In genomic region chr12:5059358-5059757, GRCh38 we compare ENCODE assay signal across 24 cellular contexts. TPM values are rescaled to one million over a fixed set of nuclear protein-coding genes. Genes with fewer than 3 reads are reported as not detected.
DNase-seq lines count a peak whose midpoint lies in the region; ATAC-seq, FAIRE-seq and TF ChIP-seq lines count a peak whose summit lies in the region.
"Had no signal": no experiment of that assay in that cellular context is flagged by ENCODE, and none has a peak within 500 bp of the region (broad histone marks: within the 10 kb centered on the region; RNA-seq: fewer than 3 reads in every experiment).

No MANE protein-coding gene starts in this region.

- FAIRE-seq in small intestine (lab: Jason Lieb, UNC) = no peak
- FAIRE-seq: H1 had no signal

- H3F3A ChIP-seq in neural cell (ENCODE audit: insufficient read depth, low read length, poor library complexity, severe bottlenecking) = peaks cover 10% of the 10 kb centered on the region

- no peak for TF ChIP-seq RAD21 in neural cell (conservative IDR thresholded peaks at IDR 0.05)

- POLR2A ChIA-PET in HEK293T (lab: Yijun Ruan, JAX) = no interaction called here

- H3K4me1 ChIP-seq in small intestine (ENCODE audit: control insufficient read depth in 2 of 2, insufficient read depth in 1 of 2, low read depth in 1 of 2, low read length in 1 of 2) = no peaks in the 10 kb centered on the region

- H3K27ac ChIP-seq in coronary artery (peak overlapping the region; percentile 75 to 85), neural cell (ENCODE audit: low read length) (peak overlapping the region; percentile 71), small intestine (ENCODE audit: low read depth in 1 of 2, low read length in 1 of 2) (no peak overlapping the region)
- H3K27ac ChIP-seq: 22Rv1; BLaER1 treated with 17β-estradiol and CSF1 and Interleukin-3, amounts not matched to agents 10 nM and 100 nM; neural progenitor cell had no signal

- H3K4me3 ChIP-seq in coronary artery (no peak overlapping the region), neural cell (ENCODE audit: low read length) (peak overlapping the region; percentile 19), small intestine (ENCODE audit: low read depth in 1 of 2, low read length in 2 of 2) (no peak overlapping the region)
- H3K4me3 ChIP-seq: BLaER1 treated with 17β-estradiol and CSF1 and Interleukin-3, amounts not matched to agents 10 nM and 100 nM; neural progenitor cell had no signal

- H4K20me1 ChIP-seq in neural cell (ENCODE audit: insufficient read depth) = no peaks in the 10 kb centered on the region
- H4K20me1 ChIP-seq: BLaER1 treated with 17β-estradiol and CSF1 and Interleukin-3, amounts not matched to agents 10 nM and 100 nM had no signal

- no peak for TF ChIP-seq CTCF in coronary artery (IDR thresholded peaks at IDR 0.05)
- no peak for TF ChIP-seq CTCF in neural cell (IDR thresholded peaks at IDR 0.05; ENCODE audit: poor library complexity, severe bottlenecking)

- CTCF ChIA-PET in HEK293T (lab: Yijun Ruan, JAX) = interaction anchor here (1.6 kb wide), 1 partner anchor 202 kb away, joined by 4 read pairs; no protein-coding TSS in a partner anchor

- H3K36me3 ChIP-seq in neural cell (ENCODE audit: insufficient read depth, low read length) (no peaks in the 10 kb centered on the region), small intestine (ENCODE audit: control insufficient read depth in 2 of 2, insufficient read depth in 2 of 2, low read length in 2 of 2) (no peaks in the 10 kb centered on the region)
- H3K36me3 ChIP-seq: BLaER1 treated with 17β-estradiol and CSF1 and Interleukin-3, amounts not matched to agents 10 nM and 100 nM; neural progenitor cell had no signal

- no peaks in the 10 kb centered on the region for H3K9me2 ChIP-seq in neural cell (ENCODE audit: insufficient read depth, low read length)

- no peak overlapping the region for H2AFZ ChIP-seq in neural cell (ENCODE audit: low read depth, low read length)
- H2AFZ ChIP-seq: neural progenitor cell had no signal

- 58 to 71% (median 58%) methylated on average over 6 of the region's 6 CpGs for WGBS in small intestine, 3 donors

- H3K9me3 ChIP-seq in neural cell (ENCODE audit: low read length) = no peaks in the 10 kb centered on the region
- no peaks in the 10 kb centered on the region for H3K9me3 ChIP-seq in small intestine (ENCODE audit: control insufficient read depth, low read depth)
- H3K9me3 ChIP-seq: BLaER1 treated with 17β-estradiol and CSF1 and Interleukin-3, amounts not matched to agents 10 nM and 100 nM had no signal

- intact Hi-C loops in Right ventricle myocardium inferior (cut with DNase I) = loop anchor here (2.0 kb wide), 1 partner anchor 19 kb away; no protein-coding TSS in a partner anchor
- intact Hi-C loops in cardiac septum (cut with DNase I) = no loop called here

- peak; percentile 100 for TF ChIP-seq EP300 in neural cell (conservative IDR thresholded peaks at IDR 0.05; ENCODE audit: poor library complexity, severe bottlenecking)

- ATAC-seq in Right ventricle myocardium inferior (peak; percentile 78), GM21619 (IDR thresholded peaks at IDR 0.05; ENCODE audit: unreplicated experiment) (no peak)
- ATAC-seq: activated naive CD4-positive, alpha-beta T cell treated with anti-CD3 and anti-CD28 coated beads, Interleukin-2, amount 50 U/mL, for 72 hours; T-cell had no signal

- H3K79me2 ChIP-seq in neural cell (replicated peaks; ENCODE audit: insufficient read depth, low read length) = no peaks in the 10 kb centered on the region

- no peaks in the 10 kb centered on the region for H3K27me3 ChIP-seq in neural cell (ENCODE audit: insufficient read depth, low read depth, low read length)
- H3K27me3 ChIP-seq in small intestine (ENCODE audit: control insufficient read depth in 2 of 2, insufficient read depth in 2 of 2, low read length in 2 of 2) = no peaks in the 10 kb centered on the region
- H3K27me3 ChIP-seq: BLaER1 treated with 17β-estradiol and CSF1 and Interleukin-3, amounts not matched to agents 10 nM and 100 nM; neural progenitor cell had no signal

- no peak overlapping the region for H3K4me2 ChIP-seq in neural cell (ENCODE audit: low read length)
- H3K4me2 ChIP-seq: BLaER1 treated with 17β-estradiol and CSF1 and Interleukin-3, amounts not matched to agents 10 nM and 100 nM; neural progenitor cell had no signal

- H3K9ac ChIP-seq in neural cell (ENCODE audit: low read length) = peak overlapping the region; percentile 40
- H3K9ac ChIP-seq: BLaER1 treated with 17β-estradiol and CSF1 and Interleukin-3, amounts not matched to agents 10 nM and 100 nM; neural progenitor cell had no signal

- DNase-seq in Right ventricle myocardium inferior (ENCODE audit: missing footprints) (no peak), cardiac septum (ENCODE audit: low spot score) (no peak), coronary artery (ENCODE audit: low spot score) (no peak), small intestine (no peak), amniotic stem cell (lab: John Stamatoyannopoulos, UW) (no peak), HEK293T (ENCODE audit: extremely low spot score) (no peak)
- DNase-seq: activated CD4-positive, alpha-beta T cell treated with anti-CD3 and anti-CD28 coated beads for 48 hours; activated CD8-positive, alpha-beta memory T cell treated with anti-CD3 and anti-CD28 coated beads for 24 hours; activated T-cell treated with anti-CD3 and anti-CD28 coated beads for 4 hours; dermis blood vessel endothelial cell; endodermal cell; NCI-H146; NCI-H748 treated with DMSO at 0.1 percent for 48 hours; posterior cingulate gyrus; stimulated activated CD4-positive, alpha-beta T cell treated with anti-CD3 and anti-CD28 coated beads, Interleukin-4, amount 100 ng/mL, for 24 hours; T-cell had no signal

TF ChIP-seq in neural cell, 6 proteins besides CTCF, POLR2A, EP300 and RAD21 (continues in another document):
- TF ChIP-seq POLR2AphosphoS5 (IDR thresholded peaks at IDR 0.05) (peak; percentile 100), EZH2 (IDR thresholded peaks at IDR 0.05; ENCODE audit: borderline replicate concordance, insufficient read depth, low read length, poor library complexity, severe bottlenecking) (no peak), TAF1 (IDR thresholded peaks at IDR 0.05; ENCODE audit: low read depth) (no peak), MXI1 (conservative IDR thresholded peaks at IDR 0.05; ENCODE audit: poor library complexity, severe bottlenecking) (no peak)
- TF ChIP-seq, protein P1, sequence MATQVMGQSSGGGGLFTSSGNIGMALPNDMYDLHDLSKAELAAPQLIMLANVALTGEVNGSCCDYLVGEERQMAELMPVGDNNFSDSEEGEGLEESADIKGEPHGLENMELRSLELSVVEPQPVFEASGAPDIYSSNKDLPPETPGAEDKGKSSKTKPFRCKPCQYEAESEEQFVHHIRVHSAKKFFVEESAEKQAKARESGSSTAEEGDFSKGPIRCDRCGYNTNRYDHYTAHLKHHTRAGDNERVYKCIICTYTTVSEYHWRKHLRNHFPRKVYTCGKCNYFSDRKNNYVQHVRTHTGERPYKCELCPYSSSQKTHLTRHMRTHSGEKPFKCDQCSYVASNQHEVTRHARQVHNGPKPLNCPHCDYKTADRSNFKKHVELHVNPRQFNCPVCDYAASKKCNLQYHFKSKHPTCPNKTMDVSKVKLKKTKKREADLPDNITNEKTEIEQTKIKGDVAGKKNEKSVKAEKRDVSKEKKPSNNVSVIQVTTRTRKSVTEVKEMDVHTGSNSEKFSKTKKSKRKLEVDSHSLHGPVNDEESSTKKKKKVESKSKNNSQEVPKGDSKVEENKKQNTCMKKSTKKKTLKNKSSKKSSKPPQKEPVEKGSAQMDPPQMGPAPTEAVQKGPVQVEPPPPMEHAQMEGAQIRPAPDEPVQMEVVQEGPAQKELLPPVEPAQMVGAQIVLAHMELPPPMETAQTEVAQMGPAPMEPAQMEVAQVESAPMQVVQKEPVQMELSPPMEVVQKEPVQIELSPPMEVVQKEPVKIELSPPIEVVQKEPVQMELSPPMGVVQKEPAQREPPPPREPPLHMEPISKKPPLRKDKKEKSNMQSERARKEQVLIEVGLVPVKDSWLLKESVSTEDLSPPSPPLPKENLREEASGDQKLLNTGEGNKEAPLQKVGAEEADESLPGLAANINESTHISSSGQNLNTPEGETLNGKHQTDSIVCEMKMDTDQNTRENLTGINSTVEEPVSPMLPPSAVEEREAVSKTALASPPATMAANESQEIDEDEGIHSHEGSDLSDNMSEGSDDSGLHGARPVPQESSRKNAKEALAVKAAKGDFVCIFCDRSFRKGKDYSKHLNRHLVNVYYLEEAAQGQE (IDR thresholded peaks at IDR 0.05; ENCODE audit: borderline replicate concordance) = peak; percentile 74

TF ChIP-seq in HEK293T, 16 proteins besides CTCF, POLR2A, EP300 and RAD21:
- TF ChIP-seq FOXA1 (IDR thresholded peaks at IDR 0.05) (no peak), SP1 (IDR thresholded peaks at IDR 0.05) (no peak), ARNT (IDR thresholded peaks at IDR 0.05) (no peak), PKNOX1 (IDR thresholded peaks at IDR 0.05) (no peak), NFRKB (IDR thresholded peaks at IDR 0.05) (no peak), SUZ12 (IDR thresholded peaks at IDR 0.05) (no peak), TARDBP (IDR thresholded peaks at IDR 0.05) (no peak), L3MBTL2 (conservative IDR thresholded peaks at IDR 0.05) (no peak), ELF4 (IDR thresholded peaks at IDR 0.05) (no peak), FOXM1 (IDR thresholded peaks at IDR 0.05; ENCODE audit: borderline replicate concordance) (no peak), FOXK2 (IDR thresholded peaks at IDR 0.05) (no peak), HDGF (IDR thresholded peaks at IDR 0.05; ENCODE audit: borderline replicate concordance) (no peak), CTBP1 (IDR thresholded peaks at IDR 0.05; ENCODE audit: borderline replicate concordance) (no peak), BHLHE40 (IDR thresholded peaks at IDR 0.05; ENCODE audit: borderline replicate concordance) (no peak), LEF1 (IDR thresholded peaks at IDR 0.05; ENCODE audit: borderline replicate concordance) (no peak), ZNF384 (IDR thresholded peaks at IDR 0.05) (no peak)

RNA-seq across cellular contexts. Expression of gene KCNA5, which starts 15.7 kb away (rescaled TPM):
- 2.1 TPM for total RNA-seq in Right ventricle myocardium inferior
- total RNA-seq in cardiac septum = 3.2 TPM
- polyA plus RNA-seq in neural cell = 7.5 and 8.6 TPM in 2 replicates
- polyA minus RNA-seq in neural cell = 11.2 and 17.8 TPM in 2 replicates
- polyA plus RNA-seq in small intestine = 1 to 10 TPM in 1 of 3 donors, not detected in 2; 3.1 TPM
- total RNA-seq: activated naive CD4-positive, alpha-beta T cell treated with anti-CD3 and anti-CD28 coated beads, Interleukin-2, amount 50 U/mL, for 72 hours; dermis blood vessel endothelial cell; endodermal cell; SK-MEL-5; T-cell had no signal

Comparison
In these comparisons a context has a peak if more than half of its experiments do, and no peak if none do; other contexts are left out.
1. H3K27ac ChIP-seq: peak in coronary artery (2 of 2) and neural cell (single experiment); none in small intestine (0 of 2).